In genomic region chr17:19361975-19362292, GRCh38 we compare ENCODE assay signal across 8 cellular contexts. TPM values are rescaled to one million over a fixed set of nuclear protein-coding genes. Genes with fewer than 3 reads are reported as not detected.
DNase-seq lines count a peak whose midpoint lies in the region; ATAC-seq and TF ChIP-seq lines count a peak whose summit lies in the region.

No MANE protein-coding gene starts in this region.

- H3K4me3 ChIP-seq in DND-41 (ENCODE audit: low read depth in 1 of 2, low read length in 2 of 2) (peak overlapping the region in 1 of 2 experiments; percentile 71; a peak in 2 of 4 replicates), SJSA1 (peak overlapping the region; percentile 62), fibroblast of mammary gland (ENCODE audit: control insufficient read depth, low read depth, low read length) (peak overlapping the region; percentile 71), prostate gland (peak overlapping the region; percentile 61 to 69)

- peak overlapping the region; percentile 73 for H2AFZ ChIP-seq in DND-41 (ENCODE audit: low read depth, low read length)

- TF ChIP-seq CTCF in DND-41 (IDR thresholded peaks at IDR 0.05; ENCODE audit: borderline replicate concordance, extremely low read depth, low read length, poor library complexity, severe bottlenecking) (no peak), fibroblast of mammary gland (conservative IDR thresholded peaks at IDR 0.05; ENCODE audit: control insufficient read depth, insufficient read depth, low read depth, low read length) (no peak), prostate gland (IDR thresholded peaks at IDR 0.05) (no peak)

- DNase-seq in DND-41 (no peak), SJSA1 (ENCODE audit: low read depth in 1 of 2, low spot score in 2 of 2) (no peak), fibroblast of mammary gland (ENCODE audit: low read depth) (no peak), prostate gland (ENCODE audit: low spot score) (no peak), NCI-H1417 (lab: John Stamatoyannopoulos, UW) (no peak), SW480 (ENCODE audit: low spot score) (no peak), SIG-M5 (lab: John Stamatoyannopoulos, UW) (no peak)

- H3K27me3 ChIP-seq in DND-41 (ENCODE audit: insufficient read depth, low read length, poor library complexity) (no peaks in the 10 kb centered on the region), SJSA1 (replicated peaks) (no peaks in the 10 kb centered on the region), prostate gland (replicated peaks; ENCODE audit: insufficient read depth) (no peaks in the 10 kb centered on the region)

- no peak for TF ChIP-seq POLR2A in prostate gland (IDR thresholded peaks at IDR 0.05)

- ATAC-seq in DND-41 (ENCODE audit: insufficient read depth, low read depth), result no peak
- no peak for ATAC-seq in GM21367 (IDR thresholded peaks at IDR 0.05; ENCODE audit: unreplicated experiment)

- H3K4me1 ChIP-seq in DND-41 (ENCODE audit: insufficient read depth, low read length), result peaks cover 17% of the 10 kb centered on the region
- peaks cover 13% of the 10 kb centered on the region for H3K4me1 ChIP-seq in SJSA1 (replicated peaks)
- no peaks in the 10 kb centered on the region for H3K4me1 ChIP-seq in prostate gland (replicated peaks)

- peak overlapping the region; percentile 47; the same call in 1 of the 2 replicates for H3K9ac ChIP-seq in DND-41 (ENCODE audit: low read depth, low read length)

- H3K79me2 ChIP-seq in DND-41 (ENCODE audit: insufficient read depth, low read length), result no peaks in the 10 kb centered on the region

- H3K9me3 ChIP-seq in DND-41 (ENCODE audit: insufficient read depth, low read length, severe bottlenecking), result no peaks in the 10 kb centered on the region
- H3K9me3 ChIP-seq in SJSA1 (replicated peaks), result no peaks in the 10 kb centered on the region
- H3K9me3 ChIP-seq in prostate gland, result no peaks in the 10 kb centered on the region

- intact Hi-C loops in prostate gland (cut with DNase I), result loop anchor here (1.0 to 5.0 kb wide), 4 partner anchors 15 to 400 kb away; no protein-coding TSS in a partner anchor

- peaks cover 9% of the 10 kb centered on the region; the same call in 1 of the 2 replicates for H4K20me1 ChIP-seq in DND-41 (ENCODE audit: insufficient read depth, low read length)

- H3K4me2 ChIP-seq in DND-41 (ENCODE audit: insufficient read depth, low read length), result peak overlapping the region; percentile 90

- no peaks in the 10 kb centered on the region for H3K36me3 ChIP-seq in DND-41 (ENCODE audit: insufficient read depth, low read length)
- no peaks in the 10 kb centered on the region for H3K36me3 ChIP-seq in SJSA1
- no peaks in the 10 kb centered on the region for H3K36me3 ChIP-seq in prostate gland

- WGBS in prostate gland, result 5% methylated on average over 16 of the region's 16 CpGs

- H3K27ac ChIP-seq in DND-41 (ENCODE audit: low read length) (no peak overlapping the region), SJSA1 (peak overlapping the region; percentile 87), prostate gland (peak overlapping the region; percentile 86 to 87)

RNA-seq across cellular contexts. Expression of gene B9D1, which starts 0.6 kb away (rescaled TPM):
- 25.9 and 28.0 TPM in 2 replicates for total RNA-seq in SJSA1 (2014; rRNA removed; shearing (Covaris generic))
- total RNA-seq in prostate gland, result 10 to 100 TPM; 15.7 to 28.8 TPM

RNA-seq across cellular contexts. Expression of gene MAPK7, which starts 16.4 kb away (rescaled TPM):
- 0.72 and 7.8 TPM in 2 replicates for total RNA-seq in SJSA1 (2014; rRNA removed; shearing (Covaris generic))
- 10 to 100 TPM; 22.3 to 43.1 TPM for total RNA-seq in prostate gland

RNA-seq across cellular contexts. Expression of gene MFAP4, which starts 25.1 kb away (rescaled TPM):
- total RNA-seq in SJSA1 (2014; rRNA removed; shearing (Covaris generic)), result 0.39 TPM in 1 of 2 replicates, not detected in the other
- total RNA-seq in prostate gland, result 100 to 1,000 TPM in 1 of 2 donors, 10 to 100 TPM in 1; 56.1 to 146 TPM

RNA-seq across cellular contexts. Expression of gene RNF112, which starts 49.1 kb away (rescaled TPM):
- not detected in 2 replicates for total RNA-seq in SJSA1 (2014; rRNA removed; shearing (Covaris generic))
- 1 to 10 TPM; 2.3 to 6.6 TPM for total RNA-seq in prostate gland

Comparison
In these comparisons a context has a peak if more than half of its experiments do, and no peak if none do; other contexts are left out.
1. RNA of gene MFAP4, which starts 25.1 kb away (total RNA-seq): 56.1 to 146 TPM in prostate gland; 0.39 TPM in SJSA1; every median in the first group is over 10 times any median in the second.